In genomic region chr13:33256148-33256547, GRCh38 we compare ENCODE assay signal across 21 cellular contexts. TPM values are rescaled to one million over a fixed set of nuclear protein-coding genes. Genes with fewer than 3 reads are reported as not detected.
"Had no signal": no experiment of that assay in that cellular context is flagged by ENCODE, and none has a peak within 500 bp of the region (broad histone marks: within the 10 kb centered on the region; RNA-seq: fewer than 3 reads in every experiment).

No MANE protein-coding gene starts in this region.

- H3K4me3 ChIP-seq: hepatocyte, right lobe of liver, thoracic aorta, upper lobe of left lung had no signal

- H3K36me3 ChIP-seq: right lobe of liver, thoracic aorta had no signal

- DNase-seq: activated CD4-positive, alpha-beta memory T cell treated with anti-CD3 and anti-CD28 coated beads for 36 hours; activated CD4-positive, alpha-beta T cell treated with anti-CD3 and anti-CD28 coated beads for 48 hours; activated CD4-positive, CD25-positive, alpha-beta regulatory T cell; activated effector memory CD4-positive, alpha-beta T cell treated with Interleukin-2 at 50 U/mL for 16 hours; activated naive CD4-positive, alpha-beta T cell treated with anti-CD3 and anti-CD28 coated beads for 36 hours; activated naive CD8-positive, alpha-beta T cell treated with anti-CD3 and anti-CD28 coated beads, Interleukin-2, amount 10 ng/mL, durations not matched to agents 7 days and 5 days; activated T-cell treated with anti-CD3 and anti-CD28 coated beads, Interleukin-2, amount 50 U/mL, for 72 hours; amniotic stem cell; effector CD8-positive, alpha-beta T cell; foreskin melanocyte; left cardiac atrium; nephron progenitor cell; posterior cingulate gyrus; right lobe of liver; small intestine; stimulated activated CD4-positive, alpha-beta T cell treated with anti-CD3 and anti-CD28 coated beads, Interleukin-2, amount 100 ng/mL, for 24 hours; stimulated activated naive B cell treated with anti-CD40 and anti-IgM and Interleukin-4, amounts not matched to agents 10 μg/mL and 1 μg/mL and 100 μg/mL, for 72 hours; T-helper 17 cell; upper lobe of left lung had no signal

- ATAC-seq: activated T-cell treated with anti-CD3 and anti-CD28 coated beads, Interleukin-2, amount 50 U/mL, for 72 hours; left cardiac atrium; right lobe of liver; stimulated activated naive B cell treated with anti-CD40 and anti-IgM and Interleukin-4, amounts not matched to agents 10 μg/mL and 1 μg/mL and 100 μg/mL, for 72 hours; T-helper 17 cell had no signal

- H3K9me3 ChIP-seq: right lobe of liver, thoracic aorta, upper lobe of left lung had no signal

- H3K27me3 ChIP-seq: hepatocyte, right lobe of liver, upper lobe of left lung had no signal

- H3K27ac ChIP-seq: hepatocyte, right lobe of liver, thoracic aorta had no signal

RNA-seq across cellular contexts. Expression of gene STARD13, which starts 29.4 kb away (rescaled TPM):
- total RNA-seq: T-helper 17 cell had no signal
